In genomic region chr7:123772652-123773051, GRCh38 we compare ENCODE assay signal across 30 cellular contexts.
"Had no signal": no experiment of that assay in that cellular context is flagged by ENCODE, and none has a peak within 500 bp of the region (broad histone marks: within the 10 kb centered on the region; RNA-seq: fewer than 3 reads in every experiment).

No MANE protein-coding gene starts in this region.

- FAIRE-seq: astrocyte had no signal

- H3K27me3 Mint-ChIP-seq: progenitor cell of endocrine pancreas had no signal

- H3K27ac Mint-ChIP-seq: activated CD4-positive, alpha-beta memory T cell treated with anti-CD3 and anti-CD28 coated beads for 36 hours; activated CD4-positive, alpha-beta T cell treated with anti-CD3 and anti-CD28 coated beads, Interleukin-2, amount 10 ng/mL, durations not matched to agents 24 days and 14 days; immature natural killer cell; natural killer cell treated with Interleukin-12 subunit alpha and Interleukin-12 subunit beta and Interleukin-15 and Interleukin-18, amount 100 ng/mL, for 72 hours; progenitor cell of endocrine pancreas; stimulated activated memory B cell treated with anti-CD40 and anti-IgM and Interleukin-4, amounts not matched to agents 10 μg/mL and 1 μg/mL and 100 μg/mL, for 72 hours; stimulated activated naive CD8-positive, alpha-beta T cell treated with anti-CD3 and anti-CD28 coated beads, Interleukin-15, amount 100 ng/mL, for 72 hours; T-helper 1 cell treated with Interleukin-12 subunit alpha and Interleukin-12 subunit beta and Interleukin-4 antibody, amounts not matched to agents 30 μg/mL and 1 μg/mL, for 36 hours had no signal

- H3K36me3 Mint-ChIP-seq: activated CD4-positive, alpha-beta memory T cell treated with anti-CD3 and anti-CD28 coated beads for 36 hours; stimulated activated memory B cell treated with anti-CD40 and anti-IgM and Interleukin-4, amounts not matched to agents 10 μg/mL and 1 μg/mL and 100 μg/mL, for 72 hours had no signal

- H3K4me1 Mint-ChIP-seq: immature natural killer cell had no signal

- H3K4me3 Mint-ChIP-seq: activated CD4-positive, alpha-beta memory T cell treated with anti-CD3 and anti-CD28 coated beads for 36 hours; activated CD4-positive, alpha-beta T cell treated with anti-CD3 and anti-CD28 coated beads, Interleukin-2, amount 10 ng/mL, durations not matched to agents 24 days and 14 days; immature natural killer cell; natural killer cell treated with Interleukin-12 subunit alpha and Interleukin-12 subunit beta and Interleukin-15 and Interleukin-18, amount 100 ng/mL, for 72 hours; stimulated activated memory B cell treated with anti-CD40 and anti-IgM and Interleukin-4, amounts not matched to agents 10 μg/mL and 1 μg/mL and 100 μg/mL, for 72 hours; stimulated activated naive CD8-positive, alpha-beta T cell treated with anti-CD3 and anti-CD28 coated beads, Interleukin-15, amount 100 ng/mL, for 72 hours; T-helper 1 cell treated with Interleukin-12 subunit alpha and Interleukin-12 subunit beta and Interleukin-4 antibody, amounts not matched to agents 30 μg/mL and 1 μg/mL, for 36 hours had no signal

- H3K27me3 ChIP-seq: brain microvascular endothelial cell, heart left ventricle, neutrophil, right lobe of liver, upper lobe of left lung had no signal

- H3K36me3 ChIP-seq: brain microvascular endothelial cell, heart left ventricle, neutrophil, right lobe of liver, upper lobe of left lung, WERI-Rb-1 had no signal

- H3K27ac ChIP-seq: brain microvascular endothelial cell, coronary artery, dorsolateral prefrontal cortex, heart left ventricle, neutrophil, right lobe of liver, upper lobe of left lung, WERI-Rb-1 had no signal

- H3K9me3 ChIP-seq: heart left ventricle, neutrophil, right lobe of liver, upper lobe of left lung had no signal

- DNase-seq: activated CD4-positive, alpha-beta memory T cell treated with anti-CD3 and anti-CD28 coated beads for 36 hours; activated CD4-positive, alpha-beta T cell treated with anti-CD3 and anti-CD28 coated beads, Interleukin-2, amount 10 ng/mL, durations not matched to agents 24 days and 14 days; activated CD4-positive, CD25-positive, alpha-beta regulatory T cell treated with anti-CD3 and anti-CD28 coated beads, Interleukin-2, amount 50 U/mL, for 72 hours; activated CD8-positive, alpha-beta memory T cell treated with anti-CD3 and anti-CD28 coated beads, Interleukin-2, amount 50 U/mL, for 4 hours; activated gamma-delta T cell treated with Interleukin-2 at 50 U/mL for 16 hours; activated naive CD4-positive, alpha-beta T cell treated with anti-CD3 and anti-CD28 coated beads, Interleukin-2, amount 50 U/mL, for 16 hours; activated T-cell treated with anti-CD3 and anti-CD28 coated beads, Interleukin-2, amount 50 U/mL, for 1 hour; amniotic stem cell; brain microvascular endothelial cell; dorsolateral prefrontal cortex; effector memory CD4-positive, alpha-beta T cell; heart left ventricle; hypothalamus; immature natural killer cell; mesenchymal stem cell; right lobe of liver; stimulated activated CD4-positive, alpha-beta T cell treated with anti-CD3 and anti-CD28 coated beads, Interleukin-12 subunit alpha, Interleukin-12 subunit beta, amount 100 ng/mL, for 4 hours; stimulated activated CD4-positive, alpha-beta T cell treated with anti-CD3 and anti-CD28 coated beads, Interleukin-4, amount 100 ng/mL, for 24 hours; stimulated activated naive CD8-positive, alpha-beta T cell treated with anti-CD3 and anti-CD28 coated beads, Interleukin-15, amount 100 ng/mL, for 72 hours; substantia nigra; T-helper 9 cell; upper lobe of left lung; WERI-Rb-1 had no signal

- H3K4me3 ChIP-seq: coronary artery, dorsolateral prefrontal cortex, heart left ventricle, right lobe of liver, upper lobe of left lung had no signal

- ATAC-seq: heart left ventricle; natural killer cell treated with Interleukin-12 subunit alpha and Interleukin-12 subunit beta and Interleukin-15 and Interleukin-18, amount 100 ng/mL, for 72 hours; right lobe of liver; stimulated activated memory B cell treated with anti-CD40 and anti-IgM and Interleukin-4, amounts not matched to agents 10 μg/mL and 1 μg/mL and 100 μg/mL, for 72 hours; stimulated activated naive CD8-positive, alpha-beta T cell treated with anti-CD3 and anti-CD28 coated beads, Interleukin-15, amount 100 ng/mL, for 72 hours had no signal

- H3K9me3 Mint-ChIP-seq: activated CD4-positive, alpha-beta memory T cell treated with anti-CD3 and anti-CD28 coated beads for 36 hours; activated CD4-positive, alpha-beta T cell treated with anti-CD3 and anti-CD28 coated beads, Interleukin-2, amount 10 ng/mL, durations not matched to agents 24 days and 14 days; immature natural killer cell; natural killer cell treated with Interleukin-12 subunit alpha and Interleukin-12 subunit beta and Interleukin-15 and Interleukin-18, amount 100 ng/mL, for 72 hours; stimulated activated memory B cell treated with anti-CD40 and anti-IgM and Interleukin-4, amounts not matched to agents 10 μg/mL and 1 μg/mL and 100 μg/mL, for 72 hours; stimulated activated naive CD8-positive, alpha-beta T cell treated with anti-CD3 and anti-CD28 coated beads, Interleukin-15, amount 100 ng/mL, for 72 hours; T-helper 1 cell treated with Interleukin-12 subunit alpha and Interleukin-12 subunit beta and Interleukin-4 antibody, amounts not matched to agents 30 μg/mL and 1 μg/mL, for 36 hours had no signal
